Comparison of ENCODE assay signal across 24 cellular contexts in the genomic region with DNA sequence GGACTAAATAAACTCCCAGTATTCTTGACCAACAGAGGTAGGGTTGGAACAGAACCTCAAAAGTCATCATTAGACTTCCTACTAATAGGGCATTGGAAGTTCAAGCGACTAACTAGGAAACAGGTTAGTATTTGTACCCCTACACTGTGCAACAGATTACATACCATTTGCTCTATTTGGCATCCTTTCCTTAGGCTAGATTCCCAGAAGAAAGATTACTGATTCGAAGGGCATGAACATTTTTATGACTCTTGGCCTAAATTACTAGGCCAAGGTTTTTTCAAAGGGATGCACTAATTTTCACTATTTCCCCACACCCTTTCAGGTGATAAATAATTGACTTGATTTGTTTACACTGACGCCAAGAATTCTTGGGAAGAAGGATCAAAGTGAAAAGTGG.
"Had no signal": no experiment of that assay in that cellular context is flagged by ENCODE, and none has a peak within 500 bp of the region (broad histone marks: within the 10 kb centered on the region; RNA-seq: fewer than 3 reads in every experiment).

No MANE protein-coding gene starts in this region.

- H3K4me3 Mint-ChIP-seq: central memory CD8-positive, alpha-beta T cell; dendritic cell treated with granulocyte-macrophage colony-stimulating factor and Interleukin-4, amounts not matched to agents 40 ng/mL and 50 ng/mL, for 4 days; endodermal cell; memory B cell; natural killer cell; neural crest cell; stimulated activated naive CD8-positive, alpha-beta T cell treated with anti-CD3 and anti-CD28 coated beads, Interleukin-15, amount 100 ng/mL, for 72 hours had no signal

- DNase-seq: colonic mucosa; effector CD8-positive, alpha-beta T cell; endodermal cell; gastrocnemius medialis; head of caudate nucleus; natural killer cell; psoas muscle; right cardiac atrium; sigmoid colon; spleen; stimulated activated CD4-positive, alpha-beta T cell treated with anti-CD3 and anti-CD28 coated beads, Interleukin-2, amount 100 ng/mL, for 48 hours; stimulated activated CD8-positive, alpha-beta memory T cell treated with anti-CD3 and anti-CD28 coated beads, Interleukin-4, amount 100 ng/mL, for 48 hours; stimulated activated naive CD4-positive, alpha-beta T cell; stimulated activated naive CD8-positive, alpha-beta T cell treated with anti-CD3 and anti-CD28 coated beads, Interleukin-15, amount 100 ng/mL, for 72 hours; thyroid gland; trophoblast cell had no signal

- H3K4me1 Mint-ChIP-seq: endodermal cell had no signal

- H3K27me3 ChIP-seq: colonic mucosa, gastrocnemius medialis, sigmoid colon, spleen, suprapubic skin, thyroid gland had no signal

- H3K4me3 ChIP-seq: colonic mucosa, gastrocnemius medialis, psoas muscle, sigmoid colon, skin epidermis, spleen, suprapubic skin, thyroid gland had no signal

- H3K27ac Mint-ChIP-seq: dendritic cell treated with granulocyte-macrophage colony-stimulating factor and Interleukin-4, amounts not matched to agents 40 ng/mL and 50 ng/mL, for 4 days; endodermal cell; memory B cell; natural killer cell; stimulated activated naive CD8-positive, alpha-beta T cell treated with anti-CD3 and anti-CD28 coated beads, Interleukin-15, amount 100 ng/mL, for 72 hours had no signal

- H3K27me3 Mint-ChIP-seq: dendritic cell treated with granulocyte-macrophage colony-stimulating factor and Interleukin-4, amounts not matched to agents 40 ng/mL and 50 ng/mL, for 4 days had no signal

- ATAC-seq: esophagus mucosa; gastrocnemius medialis; natural killer cell; psoas muscle; right cardiac atrium; stimulated activated naive CD8-positive, alpha-beta T cell treated with anti-CD3 and anti-CD28 coated beads, Interleukin-15, amount 100 ng/mL, for 72 hours had no signal

- H3K9me3 Mint-ChIP-seq: central memory CD8-positive, alpha-beta T cell; endodermal cell; natural killer cell had no signal

- H3K36me3 ChIP-seq: colonic mucosa, gastrocnemius medialis, sigmoid colon, spleen, suprapubic skin, thyroid gland had no signal

- H3K9me3 ChIP-seq: colonic mucosa, gastrocnemius medialis, psoas muscle, sigmoid colon, spleen, suprapubic skin, thyroid gland had no signal

- H3K36me3 Mint-ChIP-seq: memory B cell, natural killer cell had no signal

- H3K4me1 ChIP-seq: gastrocnemius medialis, psoas muscle had no signal

- H3K27ac ChIP-seq: colonic mucosa, epithelial cell of prostate, gastrocnemius medialis, psoas muscle, skin epidermis, suprapubic skin, thyroid gland had no signal
